ENCODE assay signal across 19 cellular contexts in genomic region chr5:174426851-174427250, GRCh38.
"Had no signal": no experiment of that assay in that cellular context is flagged by ENCODE, and none has a peak within 500 bp of the region (broad histone marks: within the 10 kb centered on the region; RNA-seq: fewer than 3 reads in every experiment).

No MANE protein-coding gene starts in this region.

- H3K27ac Mint-ChIP-seq: dendritic cell treated with granulocyte-macrophage colony-stimulating factor and Interleukin-4, amounts not matched to agents 40 ng/mL and 50 ng/mL, for 4 days; effector memory CD8-positive, alpha-beta T cell; endodermal cell; mesothelial cell of epicardium had no signal

- H3K36me3 Mint-ChIP-seq: mesothelial cell of epicardium had no signal

- H3K27me3 ChIP-seq: colonic mucosa, foreskin keratinocyte, hepatocyte had no signal

- H2AFZ ChIP-seq: hepatocyte had no signal

- ATAC-seq: effector memory CD8-positive, alpha-beta T cell; foreskin keratinocyte; gastroesophageal sphincter; heart left ventricle; left cardiac atrium; left lung; left ventricle myocardium superior; lower lobe of right lung; mucosa of descending colon had no signal

- H3K9me3 ChIP-seq: colonic mucosa, gastroesophageal sphincter, heart left ventricle, left lung, lower lobe of right lung, mucosa of descending colon had no signal

- H3K4me1 ChIP-seq: colonic mucosa, gastroesophageal sphincter, left lung, lower lobe of right lung had no signal

- H3K9me3 Mint-ChIP-seq: dendritic cell treated with granulocyte-macrophage colony-stimulating factor and Interleukin-4, amounts not matched to agents 40 ng/mL and 50 ng/mL, for 4 days; endodermal cell; mesothelial cell of epicardium had no signal

- H3K27ac ChIP-seq: colonic mucosa, epithelial cell of prostate, foreskin keratinocyte, gastroesophageal sphincter, heart left ventricle, hepatocyte, left lung, lower lobe of right lung had no signal

- H3K36me3 ChIP-seq: colonic mucosa, gastroesophageal sphincter, heart left ventricle, left lung, lower lobe of right lung had no signal

- H3K79me2 ChIP-seq: hepatocyte had no signal

- DNase-seq: cerebellar nuclear complex; colonic mucosa; cortex of kidney; effector CD8-positive, alpha-beta T cell; effector memory CD8-positive, alpha-beta T cell; endodermal cell; erythroblast; foreskin keratinocyte; heart left ventricle; left cardiac atrium; left lung; left ventricle myocardium superior; lower lobe of right lung; mucosa of descending colon had no signal

- H3K4me2 ChIP-seq: hepatocyte had no signal

- H3K4me3 ChIP-seq: colonic mucosa, gastroesophageal sphincter, heart left ventricle, hepatocyte, left lung, lower lobe of right lung, mucosa of descending colon had no signal

- H3K4me3 Mint-ChIP-seq: dendritic cell treated with granulocyte-macrophage colony-stimulating factor and Interleukin-4, amounts not matched to agents 40 ng/mL and 50 ng/mL, for 4 days; effector memory CD8-positive, alpha-beta T cell; endodermal cell; mesothelial cell of epicardium had no signal
